Comparison of ENCODE assay signal across 1 cellular context in genomic region chr13:42279080-42279479, GRCh38.
TF ChIP-seq lines count a peak whose summit lies in the region.

No MANE protein-coding gene starts in this region.

TF ChIP-seq in GM12878, 131 proteins besides CTCF, POLR2A, EP300 and RAD21 (continued from another document and continues in another):
- TF ChIP-seq BCLAF1 (IDR thresholded peaks at IDR 0.05) (no peak), RELB (IDR thresholded peaks at IDR 0.05; ENCODE audit: low read depth) (no peak), STAT1 (conservative IDR thresholded peaks at IDR 0.05) (no peak), NBN (IDR thresholded peaks at IDR 0.05) (peak; percentile 80; the same call in 1 of the 2 replicates), PKNOX1 (IDR thresholded peaks at IDR 0.05) (no peak), CHD1 (IDR thresholded peaks at IDR 0.05; ENCODE audit: low read depth, low read length) (no peak), EGR1 (IDR thresholded peaks at IDR 0.05; ENCODE audit: borderline replicate concordance in 1 of 2, low read depth in 2 of 2, low read length in 2 of 2) (peak in 1 of 2 experiments; percentile 52; a peak in 1 of 3 replicates), KLF5 (IDR thresholded peaks at IDR 0.05; ENCODE audit: partially characterized antibody) (no peak), BCL11A (IDR thresholded peaks at IDR 0.05; ENCODE audit: low read depth, low read length) (no peak), MEF2B (IDR thresholded peaks at IDR 0.05; ENCODE audit: partially characterized antibody, poor library complexity, severe bottlenecking) (no peak), ZNF217 (IDR thresholded peaks at IDR 0.05) (no peak), ZNF274 (IDR thresholded peaks at IDR 0.05; ENCODE audit: insufficient read depth, insufficient read length) (no peak), ZNF687 (IDR thresholded peaks at IDR 0.05) (no peak), PBX3 (IDR thresholded peaks at IDR 0.05; ENCODE audit: insufficient replicate concordance, low read depth, low read length) (no peak), SREBF2 (IDR thresholded peaks at IDR 0.05; ENCODE audit: low read length) (no peak), SPI1 (IDR thresholded peaks at IDR 0.05; ENCODE audit: borderline replicate concordance, insufficient read depth, low read depth, low read length) (peak; percentile 24; the same call in 1 of the 2 replicates), YY1 (IDR thresholded peaks at IDR 0.05; ENCODE audit: low read depth, low read length) (no peak), DPF2 (IDR thresholded peaks at IDR 0.05) (no peak), TAF1 (IDR thresholded peaks at IDR 0.05; ENCODE audit: borderline replicate concordance, low read depth, low read length) (no peak), ZBTB40 (IDR thresholded peaks at IDR 0.05; ENCODE audit: borderline replicate concordance) (no peak), PAX5 (IDR thresholded peaks at IDR 0.05; ENCODE audit: borderline replicate concordance, low read depth, low read length) (no peak), LARP7 (IDR thresholded peaks at IDR 0.05) (no peak), IKZF2 (IDR thresholded peaks at IDR 0.05) (peak in 1 of 2 experiments; percentile 38; a peak in 2 of 4 replicates), MYB (IDR thresholded peaks at IDR 0.05; ENCODE audit: borderline replicate concordance, low read depth, low read length) (no peak), ZNF622 (IDR thresholded peaks at IDR 0.05) (no peak), RUNX3 (IDR thresholded peaks at IDR 0.05; ENCODE audit: low read length) (peak; percentile 31; the same call in 1 of the 2 replicates), MLLT1 (IDR thresholded peaks at IDR 0.05) (peak; percentile 44; the same call in 1 of the 2 replicates), RB1 (IDR thresholded peaks at IDR 0.05; ENCODE audit: borderline replicate concordance) (no peak), CHD4 (IDR thresholded peaks at IDR 0.05) (no peak), NR2F1 (conservative IDR thresholded peaks at IDR 0.05) (no peak), NFXL1 (IDR thresholded peaks at IDR 0.05; ENCODE audit: borderline replicate concordance) (no peak), PRDM15 (CRISPR knock-in tag; IDR thresholded peaks at IDR 0.05) (no peak), BCL3 (IDR thresholded peaks at IDR 0.05; ENCODE audit: borderline replicate concordance, insufficient read depth, low read depth, low read length, poor library complexity, severe bottlenecking) (no peak), E2F4 (IDR thresholded peaks at IDR 0.05; ENCODE audit: low read depth, low read length) (no peak)
